10 cellular contexts compared by ENCODE assay signal in the genomic region with DNA sequence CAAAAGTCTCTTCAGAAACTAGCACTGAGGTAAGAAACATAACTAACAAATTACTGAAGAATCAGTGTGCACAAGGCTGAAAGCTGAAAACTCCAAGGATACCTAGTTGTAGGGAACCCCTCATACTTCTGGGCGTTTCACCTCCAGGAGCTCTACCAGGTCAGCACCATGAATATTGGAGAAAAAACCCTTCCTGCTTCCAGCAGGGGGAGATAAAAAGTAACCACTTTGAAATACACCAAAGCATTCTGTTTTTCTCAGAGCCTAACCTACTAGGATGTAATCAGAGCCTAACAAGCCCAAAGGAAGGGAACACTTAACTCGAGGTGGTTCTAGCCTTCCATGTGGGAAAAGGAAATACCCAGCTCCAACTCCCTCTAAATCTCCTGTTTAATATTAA.
DNase-seq lines count a peak whose midpoint lies in the region; ATAC-seq and TF ChIP-seq lines count a peak whose summit lies in the region.
"Had no signal": no experiment of that assay in that cellular context is flagged by ENCODE, and none has a peak within 500 bp of the region (broad histone marks: within the 10 kb centered on the region; RNA-seq: fewer than 3 reads in every experiment).

No MANE protein-coding gene starts in this region.

- H3K4me1 ChIP-seq in endodermal cell (ENCODE audit: control insufficient read depth, insufficient read depth, low read length): peaks cover 3% of the 10 kb centered on the region

- H3K4me3 ChIP-seq in endodermal cell (ENCODE audit: low read length): no peak overlapping the region

- no peak overlapping the region for H3K27ac ChIP-seq in endodermal cell (ENCODE audit: low read depth, low read length)

- DNase-seq in NCI-H2029 (lab: John Stamatoyannopoulos, UW): peak; percentile 1
- no peak for DNase-seq in NCI-H2029 treated with DMSO at 0.1 percent for 48 hours (lab: John Stamatoyannopoulos, UW)
- peak; percentile 1 for DNase-seq in MV-4-11 (lab: John Stamatoyannopoulos, UW)
- peak; percentile 48 for DNase-seq in endodermal cell
- no peak for DNase-seq in progenitor cell of endocrine pancreas (ENCODE audit: low spot score, unreplicated experiment)
- DNase-seq in activated naive CD8-positive, alpha-beta T cell treated with anti-CD3 and anti-CD28 coated beads, Interleukin-2, amount 50 U/mL, for 24 hours: no peak
- DNase-seq: activated CD8-positive, alpha-beta memory T cell treated with anti-CD3 and anti-CD28 coated beads, Interleukin-2, amount 50 U/mL, for 48 hours; CD4-positive, alpha-beta T cell had no signal

- peaks cover 5% of the 10 kb centered on the region for H3K9me3 Mint-ChIP-seq in endodermal cell
- peaks cover 1% of the 10 kb centered on the region for H3K9me3 Mint-ChIP-seq in progenitor cell of endocrine pancreas (ENCODE audit: low read depth)
- H3K9me3 Mint-ChIP-seq in activated naive CD8-positive, alpha-beta T cell treated with anti-CD3 and anti-CD28 coated beads, Interleukin-2, amount 50 U/mL, for 24 hours: peaks cover 21% of the 10 kb centered on the region

- H3K4me3 Mint-ChIP-seq in endodermal cell (no peak overlapping the region), progenitor cell of endocrine pancreas (ENCODE audit: low read depth) (no peak overlapping the region)
- H3K4me3 Mint-ChIP-seq in activated naive CD8-positive, alpha-beta T cell treated with anti-CD3 and anti-CD28 coated beads, Interleukin-2, amount 50 U/mL, for 24 hours: no peak overlapping the region
- H3K4me3 Mint-ChIP-seq: CD4-positive, alpha-beta T cell had no signal

- no peaks in the 10 kb centered on the region for H3K27me3 Mint-ChIP-seq in endodermal cell (ENCODE audit: insufficient read depth)
- H3K27me3 Mint-ChIP-seq in progenitor cell of endocrine pancreas: no peaks in the 10 kb centered on the region
- no peaks in the 10 kb centered on the region for H3K27me3 Mint-ChIP-seq in activated naive CD8-positive, alpha-beta T cell treated with anti-CD3 and anti-CD28 coated beads, Interleukin-2, amount 50 U/mL, for 24 hours
- H3K27me3 Mint-ChIP-seq: CD4-positive, alpha-beta T cell had no signal

- H3K4me1 Mint-ChIP-seq in endodermal cell: no peaks in the 10 kb centered on the region
- H3K4me1 Mint-ChIP-seq in progenitor cell of endocrine pancreas (ENCODE audit: low read depth): no peaks in the 10 kb centered on the region
- no peaks in the 10 kb centered on the region for H3K4me1 Mint-ChIP-seq in activated naive CD8-positive, alpha-beta T cell treated with anti-CD3 and anti-CD28 coated beads, Interleukin-2, amount 50 U/mL, for 24 hours

- 50% methylated on average over 2 of the region's 2 CpGs; no CpG with 5 or more reads in 1 of the 2 experiments for WGBS in endodermal cell (ENCODE audit: insufficient coverage in 1 of 2, insufficient read length in 1 of 2), 2 experiments

- no peak overlapping the region for H3K27ac Mint-ChIP-seq in endodermal cell
- no peak overlapping the region for H3K27ac Mint-ChIP-seq in progenitor cell of endocrine pancreas
- H3K27ac Mint-ChIP-seq in activated naive CD8-positive, alpha-beta T cell treated with anti-CD3 and anti-CD28 coated beads, Interleukin-2, amount 50 U/mL, for 24 hours: no peak overlapping the region
- H3K27ac Mint-ChIP-seq: CD4-positive, alpha-beta T cell had no signal

- TF ChIP-seq CTCF in endodermal cell (conservative IDR thresholded peaks at IDR 0.05): peak; percentile 78
- peak; percentile 54 for TF ChIP-seq CTCF in progenitor cell of endocrine pancreas (IDR thresholded peaks at IDR 0.05; ENCODE audit: unreplicated experiment)

- ATAC-seq in HG03159 (IDR thresholded peaks at IDR 0.05; ENCODE audit: unreplicated experiment) (no peak), HG03045 (IDR thresholded peaks at IDR 0.05; ENCODE audit: unreplicated experiment) (no peak)
- ATAC-seq in activated naive CD8-positive, alpha-beta T cell treated with anti-CD3 and anti-CD28 coated beads, Interleukin-2, amount 50 U/mL, for 24 hours: no peak

- no peaks in the 10 kb centered on the region for H3K9me3 ChIP-seq in endodermal cell (ENCODE audit: control insufficient read depth, low read length)

- no peaks in the 10 kb centered on the region for H3K36me3 Mint-ChIP-seq in endodermal cell (ENCODE audit: low read depth)
- no peaks in the 10 kb centered on the region for H3K36me3 Mint-ChIP-seq in progenitor cell of endocrine pancreas (ENCODE audit: insufficient read depth)
- H3K36me3 Mint-ChIP-seq in activated naive CD8-positive, alpha-beta T cell treated with anti-CD3 and anti-CD28 coated beads, Interleukin-2, amount 50 U/mL, for 24 hours (ENCODE audit: low read depth): no peaks in the 10 kb centered on the region

- no peak overlapping the region for H3K9ac ChIP-seq in endodermal cell (ENCODE audit: extremely low read depth, low read length, poor library complexity, severe bottlenecking)

- no peaks in the 10 kb centered on the region for H3K36me3 ChIP-seq in endodermal cell (ENCODE audit: control insufficient read depth, insufficient read depth, low read length)

- H3K27me3 ChIP-seq in endodermal cell (ENCODE audit: control insufficient read depth, insufficient read depth, low read length, poor library complexity, severe bottlenecking): no peaks in the 10 kb centered on the region

Comparison
In these comparisons a context has a peak if more than half of its experiments do, and no peak if none do; other contexts are left out.
1. DNase-seq: peak in NCI-H2029 (single experiment), MV-4-11 (single experiment) and endodermal cell (single experiment); none in NCI-H2029 treated with DMSO at 0.1 percent for 48 hours (single experiment), progenitor cell of endocrine pancreas (single experiment) and activated naive CD8-positive, alpha-beta T cell treated with anti-CD3 and anti-CD28 coated beads, Interleukin-2, amount 50 U/mL, for 24 hours (single experiment).